22 cellular contexts compared by ENCODE assay signal in the genomic region with DNA sequence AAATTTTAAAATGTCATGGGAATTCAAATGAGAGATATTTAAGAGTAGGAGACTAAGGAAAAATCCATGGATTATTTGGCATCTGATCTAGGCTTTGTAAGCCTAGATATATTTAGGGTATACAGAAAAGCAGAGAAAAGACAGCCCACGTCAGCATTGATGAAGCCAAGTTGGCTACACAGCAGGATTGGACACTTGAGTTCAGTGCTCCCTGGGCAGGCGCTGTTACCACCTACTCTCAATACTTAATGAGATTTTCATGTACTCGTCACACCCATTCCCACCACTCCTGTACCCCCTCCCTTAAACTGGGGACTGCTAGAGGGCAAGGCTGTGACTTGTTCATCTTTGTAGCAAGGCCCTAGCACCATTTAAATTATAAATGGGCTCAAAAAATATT. TPM values are rescaled to one million over a fixed set of nuclear protein-coding genes. Genes with fewer than 3 reads are reported as not detected.
A peak's percentile ranks its signal among the peaks of the same experiment; 100 is the strongest.
DNase-seq lines count a peak whose midpoint lies in the region; ATAC-seq, FAIRE-seq and TF ChIP-seq lines count a peak whose summit lies in the region.
"Had no signal": no experiment of that assay in that cellular context is flagged by ENCODE, and none has a peak within 500 bp of the region (broad histone marks: within the 10 kb centered on the region; RNA-seq: fewer than 3 reads in every experiment).

No MANE protein-coding gene starts in this region.

- H3K27me3 ChIP-seq in body of pancreas (no peaks in the 10 kb centered on the region), heart right ventricle (peaks cover 0 to 51% (median 0%) of the 10 kb centered on the region in 7 donors), muscle layer of colon (ENCODE audit: control insufficient read depth in 1 of 2, insufficient read depth in 2 of 2, low read length in 2 of 2) (no peaks in the 10 kb centered on the region), transverse colon (peaks cover 12% of the 10 kb centered on the region)

- H3K27ac ChIP-seq in body of pancreas (peak overlapping the region; percentile 48 to 93 (median 89)), heart right ventricle (peak overlapping the region; percentile 82 to 97 (median 91)), muscle layer of colon (ENCODE audit: low read depth, low read length) (peak overlapping the region; percentile 79), transverse colon (peak overlapping the region; percentile 76 to 89 (median 84))

- no peak for FAIRE-seq in H54 (lab: Jason Lieb, UNC)
- FAIRE-seq: bronchial epithelial cell, RCC 7860 had no signal

- H3K9ac ChIP-seq in muscle layer of colon (ENCODE audit: low read length): no peak overlapping the region

- peak in 1 of 3 donors; percentile 32 for TF ChIP-seq POLR2A in body of pancreas (IDR thresholded peaks at IDR 0.05)
- no peak for TF ChIP-seq POLR2A in transverse colon (IDR thresholded peaks at IDR 0.05)
- TF ChIP-seq POLR2A in H54 (IDR thresholded peaks at IDR 0.05; ENCODE audit: low read depth, low read length): no peak

- H3K4me1 ChIP-seq in body of pancreas (peaks cover 56% of the 10 kb centered on the region), heart right ventricle (peaks cover 3 to 55% (median 12%) of the 10 kb centered on the region in 9 donors), muscle layer of colon (ENCODE audit: insufficient read depth, low read length) (peaks cover 50% of the 10 kb centered on the region), transverse colon (peaks cover 0 to 15% (median 5%) of the 10 kb centered on the region in 4 donors)

- DNase-seq in body of pancreas (peak in 3 of 4 donors; percentile 40 to 60 (median 49)), heart right ventricle (peak; percentile 21 to 38), transverse colon (no peak), H54 (ENCODE audit: insufficient read length, low spot score) (no peak), NCI-H2171 (lab: John Stamatoyannopoulos, UW) (no peak)
- DNase-seq: activated CD4-positive, alpha-beta T cell treated with anti-CD3 and anti-CD28 coated beads for 48 hours; activated effector memory CD4-positive, alpha-beta T cell treated with anti-CD3 and anti-CD28 coated beads, Interleukin-2, amount 50 U/mL, for 16 hours; CD8-positive, alpha-beta T cell; GDM1; H9; immature natural killer cell; KG1; naive B cell; NCI-H1436 treated with DMSO at 0.1 percent for 48 hours; NCI-H2171 treated with DMSO at 0.1 percent for 48 hours; NCI-H524 treated with DMSO at 0.1 percent for 48 hours; T-helper 2 cell had no signal

- TF ChIP-seq CTCF in body of pancreas (IDR thresholded peaks at IDR 0.05): no peak
- no peak for TF ChIP-seq CTCF in heart right ventricle (IDR thresholded peaks at IDR 0.05)
- TF ChIP-seq CTCF in transverse colon (IDR thresholded peaks at IDR 0.05): no peak

- H3K9me3 ChIP-seq in body of pancreas (no peaks in the 10 kb centered on the region), heart right ventricle (no peaks in the 10 kb centered on the region), muscle layer of colon (ENCODE audit: low read length) (no peaks in the 10 kb centered on the region), transverse colon (no peaks in the 10 kb centered on the region)

- ATAC-seq in body of pancreas (no peak), heart right ventricle (peak in 6 of 8 donors; percentile 26 to 63 (median 45)), HG02798 (IDR thresholded peaks at IDR 0.05; ENCODE audit: poor library complexity, unreplicated experiment) (no peak)
- ATAC-seq: CD8-positive, alpha-beta T cell had no signal

- WGBS in body of pancreas, 2 donors: 41 to 56% methylated on average over 3 of the region's 3 CpGs
- 38 to 60% methylated on average over 3 of the region's 3 CpGs for WGBS in heart right ventricle, 2 donors
- 40 to 86% methylated on average over 1 to 3 of the region's 3 CpGs for WGBS in transverse colon (ENCODE audit: low coverage in 1 of 2), 2 donors

- H3K4me3 ChIP-seq in body of pancreas (no peak overlapping the region), heart right ventricle (peak overlapping the region in 3 of 10 donors; percentile 73 to 75 (median 74)), muscle layer of colon (ENCODE audit: low read depth in 1 of 2, low read length in 2 of 2) (no peak overlapping the region), transverse colon (no peak overlapping the region)

- H3K36me3 ChIP-seq in body of pancreas (replicated peaks in 1 of 2; ENCODE audit: insufficient read depth in 1 of 2, low read depth in 2 of 2) (no peaks in the 10 kb centered on the region), heart right ventricle (peaks cover 0 to 17% (median 0%) of the 10 kb centered on the region in 9 donors), muscle layer of colon (ENCODE audit: insufficient read depth, low read length) (no peaks in the 10 kb centered on the region), transverse colon (no peaks in the 10 kb centered on the region)

- TF ChIP-seq EP300 in transverse colon (IDR thresholded peaks at IDR 0.05; ENCODE audit: low read depth): no peak

- intact Hi-C loops in body of pancreas (cut with DNase I): no loop called here
- intact Hi-C loops in heart right ventricle (cut with DNase I): loop anchor here in 2 of 10 donors (2.0 to 5.0 kb wide), 3 partner anchors 36 to 165 kb away; partner anchors contain the start of gene ABCC9 (in 1 of the 2)
- intact Hi-C loops in transverse colon (cut with DNase I; ENCODE audit: low total_unique reads): loop anchor here (10.0 kb wide), 2 partner anchors 61 to 119 kb away; no protein-coding TSS in a partner anchor

- in situ Hi-C loops in transverse colon (cut with MboI; ENCODE audit: low pct_ligation_motif_present in 1 of 4, low pct_unique_long_range_greater_than_20kb in 1 of 4, low sequenced_read_pairs in 3 of 4): no loop called here

RNA-seq across cellular contexts. Expression of gene KCNJ8, which starts 1.7 kb away (rescaled TPM):
- total RNA-seq in body of pancreas (10 to 100 TPM; 15.2 to 26.2 TPM), heart right ventricle (100 to 1,000 TPM in 2 of 10 donors, 10 to 100 TPM in 8; 46.0 to 128 (median 54.8) TPM), transverse colon (10 to 100 TPM in 1 of 4 donors, 1 to 10 TPM in 3; 3.0 to 22.1 (median 3.6) TPM)
- 10 to 100 TPM; 13.8 to 87.8 TPM for polyA plus RNA-seq in heart right ventricle
- total RNA-seq: CD8-positive, alpha-beta T cell; HT-29 had no signal
- polyA plus RNA-seq: immature natural killer cell had no signal

Comparison
In these comparisons a context has a peak if more than half of its experiments do, and no peak if none do; other contexts are left out.
1. ATAC-seq: peak in heart right ventricle (6 of 8); none in body of pancreas (single experiment) and HG02798 (single experiment).
2. DNase-seq: peak in body of pancreas (3 of 4) and heart right ventricle (2 of 2); none in transverse colon (single experiment), H54 (single experiment) and NCI-H2171 (single experiment).
3. Peak in every context shown above with its lines, with median percentiles within 50 percentile points of each other: H3K27ac ChIP-seq.